8 cellular contexts compared by ENCODE assay signal in the genomic region with DNA sequence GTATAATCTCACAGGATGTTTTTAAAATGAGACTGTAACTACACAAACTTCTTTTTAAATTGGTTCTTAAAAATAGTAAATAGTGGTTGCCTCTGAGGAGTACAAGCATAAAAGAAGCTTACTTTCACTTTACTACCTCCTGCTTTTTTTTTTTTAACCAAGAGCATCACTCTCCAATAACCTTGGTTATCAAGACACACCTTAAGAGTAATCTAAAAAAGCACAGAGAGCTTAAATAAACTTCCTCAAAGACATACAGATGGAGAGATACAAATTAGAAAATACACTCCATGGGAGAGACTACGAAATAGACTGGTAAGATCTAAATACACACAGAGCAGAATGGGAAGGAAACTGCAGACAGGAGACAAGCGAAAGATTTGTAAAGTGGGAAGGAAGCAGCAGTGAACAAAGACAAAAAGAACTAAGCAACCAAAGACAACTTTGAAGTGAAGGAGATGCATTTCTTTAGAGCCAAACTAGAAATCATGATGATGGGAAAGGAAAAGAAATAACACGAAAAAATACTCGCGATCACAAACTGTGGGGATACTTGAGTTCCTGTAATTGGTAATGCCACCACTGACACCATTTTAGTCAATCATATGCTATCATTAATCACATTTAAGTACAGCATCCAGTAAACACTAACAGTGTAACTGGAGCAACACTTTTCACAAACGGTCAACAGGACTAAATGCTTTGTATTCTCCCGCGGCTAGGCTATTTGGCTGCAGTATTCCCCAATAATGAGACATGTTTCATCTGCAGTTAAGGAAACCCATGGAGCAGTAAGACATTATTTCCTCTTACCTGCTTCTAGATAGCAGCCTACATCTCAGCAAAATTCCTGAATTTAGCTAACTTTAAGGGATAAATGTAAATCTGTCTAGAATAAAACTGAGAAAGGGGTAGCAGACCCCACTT. TPM values are rescaled to one million over a fixed set of nuclear protein-coding genes. Genes with fewer than 3 reads are reported as not detected.
DNase-seq lines count a peak whose midpoint lies in the region; ATAC-seq, FAIRE-seq and TF ChIP-seq lines count a peak whose summit lies in the region.

No MANE protein-coding gene starts in this region.

- H4K20me1 ChIP-seq in DOHH2 (ENCODE audit: control insufficient read depth, insufficient read depth, low read depth, low read length) (peaks cover 38% of the 10 kb centered on the region; the same call in 1 of the 2 replicates), astrocyte (ENCODE audit: insufficient read depth, low read length) (peaks cover 79% of the 10 kb centered on the region)

- no peak overlapping the region for H3K9ac ChIP-seq in HUES6 (ENCODE audit: low read length)
- H3K9ac ChIP-seq in astrocyte (ENCODE audit: low read length) = peak overlapping the region; percentile 70

- H3K27me3 ChIP-seq in DOHH2 (ENCODE audit: control insufficient read depth, low read length) (no peaks in the 10 kb centered on the region), HUES6 (ENCODE audit: control insufficient read depth, insufficient read depth, low read length) (no peaks in the 10 kb centered on the region), astrocyte (ENCODE audit: insufficient read depth, low read length) (no peaks in the 10 kb centered on the region), left lung (no peaks in the 10 kb centered on the region), upper lobe of left lung (no peaks in the 10 kb centered on the region)

- 9 to 17% methylated on average over 8 of the region's 8 CpGs for WGBS in upper lobe of left lung, 2 donors

- H3K9me3 ChIP-seq in DOHH2 (ENCODE audit: control insufficient read depth, insufficient read depth, low read length) (no peaks in the 10 kb centered on the region), HUES6 (ENCODE audit: control insufficient read depth, insufficient read depth, low read depth, low read length) (no peaks in the 10 kb centered on the region; the same call in 1 of the 2 replicates), astrocyte (ENCODE audit: insufficient read depth, low read depth, low read length) (no peaks in the 10 kb centered on the region), left lung (no peaks in the 10 kb centered on the region), upper lobe of left lung (no peaks in the 10 kb centered on the region)

- no peak for TF ChIP-seq POLR2A in upper lobe of left lung (IDR thresholded peaks at IDR 0.05)

- no peak overlapping the region for H3K27ac Mint-ChIP-seq in astrocyte (ENCODE audit: unreplicated experiment)

- H3K36me3 Mint-ChIP-seq in astrocyte (ENCODE audit: low read depth, unreplicated experiment) = no peaks in the 10 kb centered on the region

- H3K79me2 ChIP-seq in DOHH2 (ENCODE audit: control insufficient read depth, low read length) (peaks cover 100% of the 10 kb centered on the region), astrocyte (ENCODE audit: insufficient read depth, low read length) (peaks cover 100% of the 10 kb centered on the region)

- H3K4me1 ChIP-seq in DOHH2 (ENCODE audit: control insufficient read depth, low read length) (peaks cover 65% of the 10 kb centered on the region), HUES6 (ENCODE audit: control insufficient read depth, insufficient read depth, low read length) (peaks cover 64% of the 10 kb centered on the region), astrocyte (ENCODE audit: insufficient read depth, low read length) (peaks cover 21% of the 10 kb centered on the region), left lung (peaks cover 0 to 66% of the 10 kb centered on the region in 2 donors), upper lobe of left lung (peaks cover 6 to 30% (median 17%) of the 10 kb centered on the region in 4 donors)

- peaks cover 58% of the 10 kb centered on the region for H3K4me1 Mint-ChIP-seq in astrocyte (ENCODE audit: low read depth, unreplicated experiment)

- H2AFZ ChIP-seq in astrocyte (ENCODE audit: low read depth, low read length) = no peak overlapping the region

- peak; percentile 53 for ATAC-seq in left lung
- peak in 1 of 2 donors; percentile 38 for ATAC-seq in upper lobe of left lung (ENCODE audit: low FRiP score in 2 of 2)
- ATAC-seq in GM19023 (IDR thresholded peaks at IDR 0.05; ENCODE audit: unreplicated experiment) = no peak

- peak overlapping the region; percentile 47 for H3K27ac ChIP-seq in DOHH2 (ENCODE audit: low read depth, low read length)
- H3K27ac ChIP-seq in HUES6 (ENCODE audit: low read depth, low read length) = 0 out of 2 replicates have a peak overlapping the region, but pooled peaks have one; percentile 22
- peak overlapping the region; percentile 42 for H3K27ac ChIP-seq in astrocyte (ENCODE audit: low read depth, low read length)
- H3K27ac ChIP-seq in left lung = peak overlapping the region; percentile 63 to 74
- H3K27ac ChIP-seq in upper lobe of left lung = peak overlapping the region; percentile 34 to 73 (median 57)

- DNase-seq in astrocyte (ENCODE audit: low read depth) (no peak), left lung (no peak), upper lobe of left lung (no peak), nucleus accumbens (lab: John Stamatoyannopoulos, UW) (no peak), GM03348 (ENCODE audit: low spot score) (no peak)

- peak overlapping the region; percentile 36 for H3K4me3 Mint-ChIP-seq in astrocyte (ENCODE audit: unreplicated experiment)

- TF ChIP-seq CTCF in DOHH2 (IDR thresholded peaks at IDR 0.05; ENCODE audit: low read depth, low read length, poor library complexity, severe bottlenecking) = no peak
- no peak for TF ChIP-seq CTCF in astrocyte (IDR thresholded peaks at IDR 0.05; ENCODE audit: insufficient read depth, low read depth, low read length)
- TF ChIP-seq CTCF in left lung (IDR thresholded peaks at IDR 0.05) = no peak
- no peak for TF ChIP-seq CTCF in upper lobe of left lung (IDR thresholded peaks at IDR 0.05)

- H3K4me3 ChIP-seq in DOHH2 (ENCODE audit: low read length) = peak overlapping the region; percentile 87
- peak overlapping the region; percentile 32 for H3K4me3 ChIP-seq in HUES6 (ENCODE audit: low read depth, low read length)
- H3K4me3 ChIP-seq in astrocyte (ENCODE audit: insufficient read depth, low read depth, low read length) = peak overlapping the region; percentile 55
- H3K4me3 ChIP-seq in left lung = peak overlapping the region; percentile 12 to 30
- peak overlapping the region in 3 of 4 donors; percentile 20 to 41 (median 38) for H3K4me3 ChIP-seq in upper lobe of left lung

- peak overlapping the region; percentile 86 for H3K4me2 ChIP-seq in DOHH2 (ENCODE audit: low read length)
- H3K4me2 ChIP-seq in astrocyte (ENCODE audit: low read length) = peak overlapping the region; percentile 89

- H3K9me2 ChIP-seq in DOHH2 (replicated peaks; ENCODE audit: control insufficient read depth, low read length) = no peaks in the 10 kb centered on the region

- H3K9me3 Mint-ChIP-seq in astrocyte (ENCODE audit: unreplicated experiment) = no peaks in the 10 kb centered on the region

- H3K36me3 ChIP-seq in DOHH2 (ENCODE audit: control insufficient read depth, low read length) (peaks cover 55% of the 10 kb centered on the region), HUES6 (ENCODE audit: control insufficient read depth, insufficient read depth, low read length) (peaks cover 13% of the 10 kb centered on the region), astrocyte (ENCODE audit: insufficient read depth, low read length) (no peaks in the 10 kb centered on the region), left lung (no peaks in the 10 kb centered on the region), upper lobe of left lung (no peaks in the 10 kb centered on the region)

- no peak for TF ChIP-seq EP300 in upper lobe of left lung (IDR thresholded peaks at IDR 0.05)

- FAIRE-seq in astrocyte (lab: Jason Lieb, UNC) = no peak

- peaks cover 21% of the 10 kb centered on the region for H3F3A ChIP-seq in DOHH2 (ENCODE audit: control insufficient read depth, insufficient read depth)

- H3K27me3 Mint-ChIP-seq in astrocyte (ENCODE audit: low read depth, unreplicated experiment) = no peaks in the 10 kb centered on the region

- intact Hi-C loops in left lung (cut with DNase I) = no loop called here

RNA-seq across cellular contexts. Expression of gene SINHCAF, which starts 8.2 kb away (rescaled TPM):
- total RNA-seq in astrocyte (91.0 and 115 TPM in 2 replicates), left lung (10 to 100 TPM; 37.9 to 40.2 TPM), upper lobe of left lung (10 to 100 TPM; 26.2 to 96.9 (median 42.0) TPM)

Comparison
In these comparisons a context has a peak if more than half of its experiments do, and no peak if none do; other contexts are left out.
1. H3K4me3 ChIP-seq: peak in every context shown above with its lines; median percentile 87 in DOHH2; 55 in astrocyte; 38 in upper lobe of left lung; 32 in HUES6; 21 in left lung.